Comparison of ENCODE assay signal across 9 cellular contexts in the genomic region with DNA sequence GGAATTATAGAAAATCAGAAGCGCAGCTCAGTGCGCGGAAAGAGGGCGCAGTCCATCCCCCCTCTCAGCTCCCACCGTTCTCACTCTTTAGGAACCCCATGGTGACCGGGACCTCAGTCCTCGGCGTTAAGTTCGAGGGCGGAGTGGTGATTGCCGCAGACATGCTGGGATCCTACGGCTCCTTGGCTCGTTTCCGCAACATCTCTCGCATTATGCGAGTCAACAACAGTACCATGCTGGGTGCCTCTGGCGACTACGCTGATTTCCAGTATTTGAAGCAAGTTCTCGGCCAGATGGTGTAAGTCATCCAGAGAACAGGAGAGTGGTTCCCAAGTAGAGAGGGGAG. TPM values are rescaled to one million over a fixed set of nuclear protein-coding genes. Genes with fewer than 3 reads are reported as not detected.
DNase-seq lines count a peak whose midpoint lies in the region; ATAC-seq and TF ChIP-seq lines count a peak whose summit lies in the region.
"Had no signal": no experiment of that assay in that cellular context is flagged by ENCODE, and none has a peak within 500 bp of the region (broad histone marks: within the 10 kb centered on the region; RNA-seq: fewer than 3 reads in every experiment).

No MANE protein-coding gene starts in this region.

- intact Hi-C loops in sigmoid colon (cut with DNase I), result loop anchor here (2.0 to 10.0 kb wide), 5 partner anchors 53 to 205 kb away; partner anchors contain the start of genes PI4KB, PIP5K1A, RFX5 and VPS72

- H3K4me1 ChIP-seq in HUES64 (ENCODE audit: insufficient read depth, low read length) (peaks cover 4% of the 10 kb centered on the region; the same call in 1 of the 2 replicates), right atrium auricular region (peaks cover 0 to 15% of the 10 kb centered on the region in 2 donors), sigmoid colon (peaks cover 0 to 18% (median 12%) of the 10 kb centered on the region in 4 donors)

- H3K4me3 Mint-ChIP-seq in activated naive CD8-positive, alpha-beta T cell treated with anti-CD3 and anti-CD28 coated beads for 36 hours, result peak overlapping the region; percentile 86

- H3K9me3 ChIP-seq in HUES64 (ENCODE audit: insufficient read depth, low read depth, low read length) (no peaks in the 10 kb centered on the region), right atrium auricular region (no peaks in the 10 kb centered on the region), sigmoid colon (no peaks in the 10 kb centered on the region)

- no peak for TF ChIP-seq POLR2A in sigmoid colon (IDR thresholded peaks at IDR 0.05)

- no peak for TF ChIP-seq CTCF in right atrium auricular region (IDR thresholded peaks at IDR 0.05)
- no peak for TF ChIP-seq CTCF in sigmoid colon (IDR thresholded peaks at IDR 0.05)

- H3K4me3 ChIP-seq in GM08714 (ENCODE audit: low read length), result peak overlapping the region; percentile 87
- peak overlapping the region; percentile 79 for H3K4me3 ChIP-seq in HUES64 (ENCODE audit: low read length)
- peak overlapping the region; percentile 84 to 89 for H3K4me3 ChIP-seq in right atrium auricular region
- peak overlapping the region; percentile 74 to 84 (median 82) for H3K4me3 ChIP-seq in sigmoid colon

- DNase-seq in activated naive CD8-positive, alpha-beta T cell treated with anti-CD3 and anti-CD28 coated beads for 36 hours, result peak; percentile 8
- DNase-seq in right atrium auricular region (ENCODE audit: low spot score) (no peak), sigmoid colon (no peak), NCI-H1048 (lab: John Stamatoyannopoulos, UW) (no peak)

- H3K4me1 Mint-ChIP-seq in activated naive CD8-positive, alpha-beta T cell treated with anti-CD3 and anti-CD28 coated beads for 36 hours, result peaks cover 31% of the 10 kb centered on the region

- ATAC-seq in HG03520 (IDR thresholded peaks at IDR 0.05; ENCODE audit: unreplicated experiment) (no peak), GM18498 (IDR thresholded peaks at IDR 0.05; ENCODE audit: unreplicated experiment) (no peak)

- peak overlapping the region; percentile 89 for H3K27ac ChIP-seq in HUES64 (ENCODE audit: low read depth, low read length)
- H3K27ac ChIP-seq in right atrium auricular region, result peak overlapping the region; percentile 87 to 91
- peak overlapping the region; percentile 89 to 92 (median 90) for H3K27ac ChIP-seq in sigmoid colon

- WGBS in HUES64, result under 1% methylated on average over 19 of the region's 19 CpGs
- WGBS in sigmoid colon, 2 donors, result 1% methylated on average over 19 of the region's 19 CpGs

- H3K9ac ChIP-seq in HUES64 (ENCODE audit: low read depth, low read length), result peak overlapping the region; percentile 94

- H3K27ac Mint-ChIP-seq in activated naive CD8-positive, alpha-beta T cell treated with anti-CD3 and anti-CD28 coated beads for 36 hours, result peak overlapping the region; percentile 93

- H3K27me3 ChIP-seq in HUES64 (ENCODE audit: insufficient read depth, low read length) (no peaks in the 10 kb centered on the region), right atrium auricular region (no peaks in the 10 kb centered on the region), sigmoid colon (no peaks in the 10 kb centered on the region)

- no peaks in the 10 kb centered on the region for H3K27me3 Mint-ChIP-seq in activated naive CD8-positive, alpha-beta T cell treated with anti-CD3 and anti-CD28 coated beads for 36 hours

- H3K9me3 Mint-ChIP-seq in activated naive CD8-positive, alpha-beta T cell treated with anti-CD3 and anti-CD28 coated beads for 36 hours, result no peaks in the 10 kb centered on the region

- H3K36me3 Mint-ChIP-seq in activated naive CD8-positive, alpha-beta T cell treated with anti-CD3 and anti-CD28 coated beads for 36 hours, result peaks cover 34% of the 10 kb centered on the region

- TF ChIP-seq EP300 in sigmoid colon (IDR thresholded peaks at IDR 0.05), result no peak

- peaks cover 46% of the 10 kb centered on the region for H3K36me3 ChIP-seq in HUES64 (ENCODE audit: insufficient read depth, low read length)
- peaks cover 37% of the 10 kb centered on the region for H3K36me3 ChIP-seq in right atrium auricular region
- H3K36me3 ChIP-seq in sigmoid colon, result peaks cover 4 to 46% (median 19%) of the 10 kb centered on the region in 4 donors

RNA-seq across cellular contexts. Expression of gene PSMB4, which starts 0.5 kb away (rescaled TPM):
- 356 TPM for polyA plus RNA-seq in HUES64 (2013, experiment 1 of 2)
- polyA plus RNA-seq in HUES64 (2013, experiment 2 of 2), result 290 TPM
- 100 to 1,000 TPM; 413 to 425 TPM for total RNA-seq in activated naive CD8-positive, alpha-beta T cell treated with anti-CD3 and anti-CD28 coated beads for 36 hours
- total RNA-seq in right atrium auricular region (100 to 1,000 TPM; 179 to 204 TPM), sigmoid colon (100 to 1,000 TPM; 237 to 277 (median 249) TPM)
- 100 to 1,000 TPM; 321 to 362 (median 338) TPM for polyA plus RNA-seq in sigmoid colon

RNA-seq across cellular contexts. Expression of gene SELENBP1, which starts 27.4 kb away (rescaled TPM):
- polyA plus RNA-seq in HUES64 (2013, experiment 1 of 2), result 18.6 TPM
- polyA plus RNA-seq in HUES64 (2013, experiment 2 of 2), result 25.8 TPM
- not detected for total RNA-seq in activated naive CD8-positive, alpha-beta T cell treated with anti-CD3 and anti-CD28 coated beads for 36 hours
- total RNA-seq in right atrium auricular region, result 10 to 100 TPM; 41.7 to 43.6 TPM
- total RNA-seq in sigmoid colon, result 100 to 1,000 TPM in 3 of 4 donors, 10 to 100 TPM in 1; 95.8 to 142 (median 127) TPM
- 1,000 to 10,000 TPM in 1 of 3 donors, 100 to 1,000 TPM in 2; 787 to 1,051 (median 895) TPM for polyA plus RNA-seq in sigmoid colon
- total RNA-seq: activated CD8-positive, alpha-beta memory T cell treated with anti-CD3 and anti-CD28 coated beads for 36 hours had no signal

RNA-seq across cellular contexts. Expression of gene RFX5, which starts 52.8 kb away (rescaled TPM):
- polyA plus RNA-seq in HUES64 (2013, experiment 1 of 2), result 32.0 TPM
- polyA plus RNA-seq in HUES64 (2013, experiment 2 of 2), result 37.3 TPM
- total RNA-seq in activated naive CD8-positive, alpha-beta T cell treated with anti-CD3 and anti-CD28 coated beads for 36 hours, result 10 to 100 TPM; 55.2 to 58.6 TPM
- total RNA-seq in right atrium auricular region (10 to 100 TPM; 17.9 to 20.2 TPM), sigmoid colon (10 to 100 TPM; 39.6 to 67.9 (median 56.1) TPM)
- 10 to 100 TPM; 12.0 to 46.6 (median 20.6) TPM for polyA plus RNA-seq in sigmoid colon

RNA-seq across cellular contexts. Expression of gene POGZ, which starts 59.4 kb away (rescaled TPM):
- 37.6 TPM for polyA plus RNA-seq in HUES64 (2013, experiment 1 of 2)
- polyA plus RNA-seq in HUES64 (2013, experiment 2 of 2), result 42.1 TPM
- total RNA-seq in activated naive CD8-positive, alpha-beta T cell treated with anti-CD3 and anti-CD28 coated beads for 36 hours, result 10 to 100 TPM; 52.1 to 63.1 TPM
- total RNA-seq in right atrium auricular region (10 to 100 TPM; 21.8 to 29.2 TPM), sigmoid colon (10 to 100 TPM; 40.6 to 75.3 (median 46.4) TPM)
- 10 to 100 TPM in 1 of 3 donors, 1 to 10 TPM in 2; 7.2 to 24.6 (median 9.0) TPM for polyA plus RNA-seq in sigmoid colon

Comparison
In these comparisons a context has a peak if more than half of its experiments do, and no peak if none do; other contexts are left out.
1. RNA of gene SELENBP1, which starts 27.4 kb away (total RNA-seq): 95.8 to 142 TPM in sigmoid colon and 41.7 to 43.6 TPM in right atrium auricular region; not detected in activated naive CD8-positive, alpha-beta T cell treated with anti-CD3 and anti-CD28 coated beads for 36 hours; every median in the first group is over 10 times any median in the second.
2. Peak in every context shown above with its lines, with median percentiles within 50 percentile points of each other: H3K4me3 ChIP-seq and H3K27ac ChIP-seq.